Comparison of ENCODE assay signal across 29 cellular contexts in genomic region chr20:62011938-62012534, GRCh38.
"Had no signal": no experiment of that assay in that cellular context is flagged by ENCODE, and none has a peak within 500 bp of the region (broad histone marks: within the 10 kb centered on the region; RNA-seq: fewer than 3 reads in every experiment).

No MANE protein-coding gene starts in this region.

- H3K27ac ChIP-seq: brain microvascular endothelial cell, coronary artery, dorsolateral prefrontal cortex, gastrocnemius medialis, hepatocyte, skin epidermis, thoracic aorta, uterus, WERI-Rb-1 had no signal

- H3K27me3 ChIP-seq: brain microvascular endothelial cell, dorsolateral prefrontal cortex, gastrocnemius medialis, hepatocyte, uterus had no signal

- ATAC-seq: activated CD4-positive, CD25-positive, alpha-beta regulatory T cell treated with anti-CD3 and anti-CD28 coated beads, Interleukin-2, amount 50 U/mL, for 24 hours; gastrocnemius medialis had no signal

- H3K36me3 ChIP-seq: uterus had no signal

- H3K4me2 ChIP-seq: hepatocyte had no signal

- H3K9me3 Mint-ChIP-seq: activated CD4-positive, alpha-beta memory T cell treated with anti-CD3 and anti-CD28 coated beads for 36 hours; activated naive CD4-positive, alpha-beta T cell treated with anti-CD3 and anti-CD28 coated beads, Interleukin-2, amount 10 ng/mL, durations not matched to agents 7 days and 5 days; activated naive CD8-positive, alpha-beta T cell treated with anti-CD3 and anti-CD28 coated beads, Interleukin-2, amount 10 ng/mL, durations not matched to agents 7 days and 5 days; mesothelial cell of epicardium; naive B cell; nephron progenitor cell; stimulated activated naive CD8-positive, alpha-beta T cell treated with anti-CD3 and anti-CD28 coated beads, Interleukin-15, Interleukin-2, amounts not matched to agents 100 ng/mL and 50 ng/mL, for 24 hours had no signal

- H2AFZ ChIP-seq: hepatocyte had no signal

- H3K27ac Mint-ChIP-seq: activated CD4-positive, alpha-beta memory T cell treated with anti-CD3 and anti-CD28 coated beads for 36 hours; activated naive CD4-positive, alpha-beta T cell treated with anti-CD3 and anti-CD28 coated beads, Interleukin-2, amount 10 ng/mL, durations not matched to agents 7 days and 5 days; activated naive CD8-positive, alpha-beta T cell treated with anti-CD3 and anti-CD28 coated beads, Interleukin-2, amount 10 ng/mL, durations not matched to agents 7 days and 5 days; mesothelial cell of epicardium; nephron progenitor cell; stimulated activated naive CD8-positive, alpha-beta T cell treated with anti-CD3 and anti-CD28 coated beads, Interleukin-15, Interleukin-2, amounts not matched to agents 100 ng/mL and 50 ng/mL, for 24 hours had no signal

- DNase-seq: activated CD4-positive, alpha-beta memory T cell treated with anti-CD3 and anti-CD28 coated beads for 36 hours; activated CD4-positive, alpha-beta T cell treated with anti-CD3 and anti-CD28 coated beads for 48 hours; activated CD8-positive, alpha-beta memory T cell treated with anti-CD3 and anti-CD28 coated beads, Interleukin-2, amount 50 U/mL, for 4 hours; activated gamma-delta T cell; activated naive CD4-positive, alpha-beta T cell treated with anti-CD3 and anti-CD28 coated beads, Interleukin-2, amount 10 ng/mL, durations not matched to agents 7 days and 5 days; activated naive CD8-positive, alpha-beta T cell treated with anti-CD3 and anti-CD28 coated beads, Interleukin-2, amount 10 ng/mL, durations not matched to agents 7 days and 5 days; activated T-cell treated with anti-CD3 and anti-CD28 coated beads, Interleukin-2, amount 50 U/mL, for 1 hour; amniotic stem cell; brain microvascular endothelial cell; dorsolateral prefrontal cortex; effector memory CD4-positive, alpha-beta T cell; erythroblast; gastrocnemius medialis; islet precursor cell; left cardiac atrium; naive B cell; nephron progenitor cell; stimulated activated CD4-positive, alpha-beta T cell treated with anti-CD3 and anti-CD28 coated beads, Interleukin-12 subunit alpha, Interleukin-12 subunit beta, amount 100 ng/mL, for 4 hours; stimulated activated CD4-positive, alpha-beta T cell treated with anti-CD3 and anti-CD28 coated beads, Interleukin-4, amount 100 ng/mL, for 1 hour; trophoblast cell; uterus; WERI-Rb-1 had no signal

- H3K4me3 ChIP-seq: coronary artery, dorsolateral prefrontal cortex, gastrocnemius medialis, hepatocyte, skin epidermis, thoracic aorta, uterus had no signal

- H3K9me3 ChIP-seq: gastrocnemius medialis, thoracic aorta, uterus had no signal

- H3K27me3 Mint-ChIP-seq: activated CD4-positive, alpha-beta memory T cell treated with anti-CD3 and anti-CD28 coated beads for 36 hours; activated naive CD4-positive, alpha-beta T cell treated with anti-CD3 and anti-CD28 coated beads, Interleukin-2, amount 10 ng/mL, durations not matched to agents 7 days and 5 days; activated naive CD8-positive, alpha-beta T cell treated with anti-CD3 and anti-CD28 coated beads, Interleukin-2, amount 10 ng/mL, durations not matched to agents 7 days and 5 days; naive B cell; stimulated activated naive CD8-positive, alpha-beta T cell treated with anti-CD3 and anti-CD28 coated beads, Interleukin-15, Interleukin-2, amounts not matched to agents 100 ng/mL and 50 ng/mL, for 24 hours had no signal

- H3K4me3 Mint-ChIP-seq: activated CD4-positive, alpha-beta memory T cell treated with anti-CD3 and anti-CD28 coated beads for 36 hours; activated naive CD4-positive, alpha-beta T cell treated with anti-CD3 and anti-CD28 coated beads, Interleukin-2, amount 10 ng/mL, durations not matched to agents 7 days and 5 days; activated naive CD8-positive, alpha-beta T cell treated with anti-CD3 and anti-CD28 coated beads, Interleukin-2, amount 10 ng/mL, durations not matched to agents 7 days and 5 days; mesothelial cell of epicardium; naive B cell; nephron progenitor cell; stimulated activated naive CD8-positive, alpha-beta T cell treated with anti-CD3 and anti-CD28 coated beads, Interleukin-15, Interleukin-2, amounts not matched to agents 100 ng/mL and 50 ng/mL, for 24 hours had no signal
